8 cellular contexts compared by ENCODE assay signal in the genomic region with DNA sequence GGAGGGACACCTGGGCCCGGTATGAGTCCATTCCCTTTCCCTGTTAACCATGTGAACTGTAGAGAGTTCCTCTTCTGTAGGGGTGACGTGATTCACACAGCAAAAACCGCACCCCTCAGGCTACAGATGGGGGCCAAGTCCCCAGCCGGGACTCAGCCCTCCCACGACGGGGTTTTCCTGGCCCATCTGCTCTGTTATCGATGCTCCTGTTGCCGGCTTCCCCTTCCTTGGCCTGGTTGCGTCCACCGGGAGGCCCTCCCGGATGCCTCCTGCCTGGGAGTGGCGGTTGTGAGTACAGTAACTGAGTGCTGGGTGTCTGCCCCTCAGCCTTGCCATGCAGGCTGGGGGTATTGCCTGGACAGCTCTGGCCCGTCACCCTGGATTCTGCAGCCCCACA. TPM values are rescaled to one million over a fixed set of nuclear protein-coding genes. Genes with fewer than 3 reads are reported as not detected.
DNase-seq lines count a peak whose midpoint lies in the region; ATAC-seq and TF ChIP-seq lines count a peak whose summit lies in the region.

No MANE protein-coding gene starts in this region.

- H3K27ac Mint-ChIP-seq in T-helper 1 cell treated with Interleukin-12 subunit alpha and Interleukin-12 subunit beta and Interleukin-4 antibody, amounts not matched to agents 30 μg/mL and 1 μg/mL, for 36 hours = peak overlapping the region; percentile 89
- peak overlapping the region in 1 of 2 donors; percentile 47 for H3K27ac Mint-ChIP-seq in natural killer cell treated with Interleukin-12 subunit alpha and Interleukin-12 subunit beta and Interleukin-15 and Interleukin-18, amount 100 ng/mL, for 72 hours

- H3K4me3 ChIP-seq in ectodermal cell (ENCODE audit: insufficient read depth, low read depth, low read length) (peak overlapping the region; percentile 31), testis (peak overlapping the region; percentile 53 to 75)

- peak overlapping the region; percentile 81 for H3K4me3 Mint-ChIP-seq in T-helper 1 cell treated with Interleukin-12 subunit alpha and Interleukin-12 subunit beta and Interleukin-4 antibody, amounts not matched to agents 30 μg/mL and 1 μg/mL, for 36 hours
- H3K4me3 Mint-ChIP-seq in natural killer cell treated with Interleukin-12 subunit alpha and Interleukin-12 subunit beta and Interleukin-15 and Interleukin-18, amount 100 ng/mL, for 72 hours = peak overlapping the region; percentile 82

- peak; percentile 19 for ATAC-seq in HG03097 (IDR thresholded peaks at IDR 0.05; ENCODE audit: low FRiP score, unreplicated experiment)
- ATAC-seq in natural killer cell treated with Interleukin-12 subunit alpha and Interleukin-12 subunit beta and Interleukin-15 and Interleukin-18, amount 100 ng/mL, for 72 hours = peak in 1 of 2 donors; percentile 34

- peaks cover 10% of the 10 kb centered on the region for H3K4me1 ChIP-seq in ectodermal cell (ENCODE audit: control insufficient read depth, insufficient read depth, low read length)
- H3K4me1 ChIP-seq in testis = peaks cover 20% of the 10 kb centered on the region

- H3K27ac ChIP-seq in ectodermal cell (ENCODE audit: insufficient read depth, low read depth, low read length, poor library complexity, severe bottlenecking) (no peak overlapping the region), testis (peak overlapping the region in 1 of 2 donors; percentile 66)

- peaks cover 17% of the 10 kb centered on the region for H3K27me3 ChIP-seq in ectodermal cell (ENCODE audit: control insufficient read depth, insufficient read depth, low read length, poor library complexity, severe bottlenecking)
- no peaks in the 10 kb centered on the region for H3K27me3 ChIP-seq in testis

- intact Hi-C loops in testis (cut with DNase I; ENCODE audit: low total_unique reads) = loop anchor here (5.0 to 10.0 kb wide), 2 partner anchors 230 to 307 kb away; no protein-coding TSS in a partner anchor

- DNase-seq in activated T-cell treated with anti-CD3 and anti-CD28 coated beads for 4 hours (peak; percentile 55), testis (no peak), retina (no peak)
- no peak for DNase-seq in activated T-cell treated with anti-CD3 and anti-CD28 coated beads, Interleukin-2, amount 50 U/mL, for 48 hours
- DNase-seq in natural killer cell treated with Interleukin-12 subunit alpha and Interleukin-12 subunit beta and Interleukin-15 and Interleukin-18, amount 100 ng/mL, for 72 hours (ENCODE audit: low spot score) = peak; percentile 74

- no peaks in the 10 kb centered on the region for H3K36me3 Mint-ChIP-seq in T-helper 1 cell treated with Interleukin-12 subunit alpha and Interleukin-12 subunit beta and Interleukin-4 antibody, amounts not matched to agents 30 μg/mL and 1 μg/mL, for 36 hours (ENCODE audit: low read depth)
- H3K36me3 Mint-ChIP-seq in natural killer cell treated with Interleukin-12 subunit alpha and Interleukin-12 subunit beta and Interleukin-15 and Interleukin-18, amount 100 ng/mL, for 72 hours = no peaks in the 10 kb centered on the region

- no peaks in the 10 kb centered on the region for H3K36me3 ChIP-seq in ectodermal cell (ENCODE audit: control insufficient read depth, insufficient read depth, low read length)
- no peaks in the 10 kb centered on the region for H3K36me3 ChIP-seq in testis (ENCODE audit: low read depth, missing control alignments)

- H3K9me3 ChIP-seq in ectodermal cell (ENCODE audit: control insufficient read depth, low read length) (no peaks in the 10 kb centered on the region), testis (no peaks in the 10 kb centered on the region)

- TF ChIP-seq POLR2A in testis (IDR thresholded peaks at IDR 0.05) = no peak

- H3K9me3 Mint-ChIP-seq in T-helper 1 cell treated with Interleukin-12 subunit alpha and Interleukin-12 subunit beta and Interleukin-4 antibody, amounts not matched to agents 30 μg/mL and 1 μg/mL, for 36 hours = no peaks in the 10 kb centered on the region
- H3K9me3 Mint-ChIP-seq in natural killer cell treated with Interleukin-12 subunit alpha and Interleukin-12 subunit beta and Interleukin-15 and Interleukin-18, amount 100 ng/mL, for 72 hours = no peaks in the 10 kb centered on the region

- H3K27me3 Mint-ChIP-seq in T-helper 1 cell treated with Interleukin-12 subunit alpha and Interleukin-12 subunit beta and Interleukin-4 antibody, amounts not matched to agents 30 μg/mL and 1 μg/mL, for 36 hours (ENCODE audit: low read depth) = peaks cover 17% of the 10 kb centered on the region
- peaks cover 18 to 22% of the 10 kb centered on the region in 2 donors for H3K27me3 Mint-ChIP-seq in natural killer cell treated with Interleukin-12 subunit alpha and Interleukin-12 subunit beta and Interleukin-15 and Interleukin-18, amount 100 ng/mL, for 72 hours

- WGBS in ectodermal cell, 2 experiments = 19 to 24% methylated on average over 13 of the region's 13 CpGs
- 0 to 9% methylated on average over 3 to 12 of the region's 13 CpGs for WGBS in testis, 2 donors

- H3K4me1 Mint-ChIP-seq in T-helper 1 cell treated with Interleukin-12 subunit alpha and Interleukin-12 subunit beta and Interleukin-4 antibody, amounts not matched to agents 30 μg/mL and 1 μg/mL, for 36 hours (ENCODE audit: low read depth) = peaks cover 21% of the 10 kb centered on the region
- peaks cover 0 to 7% of the 10 kb centered on the region in 2 donors for H3K4me1 Mint-ChIP-seq in natural killer cell treated with Interleukin-12 subunit alpha and Interleukin-12 subunit beta and Interleukin-15 and Interleukin-18, amount 100 ng/mL, for 72 hours (ENCODE audit: low read depth in 2 of 2)

- TF ChIP-seq CTCF in testis (IDR thresholded peaks at IDR 0.05) = no peak

RNA-seq across cellular contexts. Expression of gene PLXNA1, which starts 0.8 kb away (rescaled TPM):
- polyA plus RNA-seq in ectodermal cell (2013, experiment 1 of 4) = 68.2 TPM
- 84.3 TPM for polyA plus RNA-seq in ectodermal cell (2013, experiment 2 of 4)
- 64.7 TPM for polyA plus RNA-seq in ectodermal cell (2013, experiment 3 of 4)
- 79.0 TPM for polyA plus RNA-seq in ectodermal cell (2013, experiment 4 of 4)
- total RNA-seq in natural killer cell treated with Interleukin-12 subunit alpha and Interleukin-12 subunit beta and Interleukin-15 and Interleukin-18, amount 100 ng/mL, for 72 hours = 1 to 10 TPM; 3.4 to 7.9 TPM
- total RNA-seq in testis = 10 to 100 TPM; 65.8 to 79.7 TPM
- polyA plus RNA-seq in testis (ENCODE audit: insufficient read depth, low read depth, low replicate concordance) = 29.3 TPM

Comparison
In these comparisons a context has a peak if more than half of its experiments do, and no peak if none do; other contexts are left out.
1. DNase-seq: peak in activated T-cell treated with anti-CD3 and anti-CD28 coated beads for 4 hours (single experiment) and natural killer cell treated with Interleukin-12 subunit alpha and Interleukin-12 subunit beta and Interleukin-15 and Interleukin-18, amount 100 ng/mL, for 72 hours (single experiment); none in activated T-cell treated with anti-CD3 and anti-CD28 coated beads, Interleukin-2, amount 50 U/mL, for 48 hours (0 of 2), testis (single experiment) and retina (single experiment).
2. RNA of gene PLXNA1, which starts 0.8 kb away (total RNA-seq): 65.8 to 79.7 TPM in testis; 3.4 to 7.9 TPM in natural killer cell treated with Interleukin-12 subunit alpha and Interleukin-12 subunit beta and Interleukin-15 and Interleukin-18, amount 100 ng/mL, for 72 hours; every median in the first group is over 4 times any median in the second.